In the genomic region with DNA sequence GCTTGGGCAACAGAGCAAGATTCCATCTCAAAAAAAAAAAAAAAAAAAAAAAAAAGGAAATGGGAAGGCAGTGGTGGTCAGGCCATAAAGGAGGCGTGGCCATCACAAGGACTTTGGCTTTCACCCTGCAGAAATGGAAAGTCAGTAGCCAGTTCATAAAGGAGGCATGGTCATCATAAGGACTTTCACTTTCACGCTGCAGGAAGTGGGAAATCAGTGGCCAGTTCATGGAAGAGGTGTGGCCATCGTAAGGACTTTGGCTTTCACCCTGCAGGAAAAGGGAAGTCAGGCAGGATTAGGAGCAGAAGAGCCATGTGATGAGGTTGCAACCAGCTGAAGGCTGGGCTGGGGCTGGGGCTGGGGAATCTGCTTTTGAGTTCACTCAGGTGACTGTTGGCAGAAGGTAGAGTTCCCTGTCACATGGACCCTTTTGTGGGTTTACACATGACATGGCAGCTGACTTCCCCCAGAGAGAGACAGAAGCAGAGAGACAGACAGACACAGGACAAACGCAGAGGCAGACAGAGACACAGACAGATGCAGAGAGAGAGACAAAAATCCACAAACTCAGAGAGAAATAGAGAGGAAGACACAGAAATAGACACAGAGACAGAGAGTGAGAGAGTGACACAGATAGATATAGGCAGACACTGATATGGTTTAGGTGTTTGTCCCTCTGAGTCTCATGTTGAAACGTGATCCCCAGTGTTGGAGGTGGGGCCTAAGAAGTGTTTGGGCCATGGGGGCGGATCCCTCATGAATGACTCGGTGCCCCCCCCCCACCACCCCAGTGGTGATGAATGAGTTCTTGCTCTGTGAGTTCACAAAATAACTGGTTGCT, we compare ENCODE assay signal across 16 cellular contexts.
DNase-seq lines count a peak whose midpoint lies in the region; ATAC-seq and TF ChIP-seq lines count a peak whose summit lies in the region.
"Had no signal": no experiment of that assay in that cellular context is flagged by ENCODE, and none has a peak within 500 bp of the region (broad histone marks: within the 10 kb centered on the region; RNA-seq: fewer than 3 reads in every experiment).

No MANE protein-coding gene starts in this region.

- H3K27me3 ChIP-seq in foreskin keratinocyte: no peaks in the 10 kb centered on the region
- H3K27me3 ChIP-seq: ovary, testis had no signal

- peaks cover 38% of the 10 kb centered on the region for H3K9me3 ChIP-seq in OCI-LY7 (ENCODE audit: low read length)
- H3K9me3 ChIP-seq: ovary, testis had no signal

- peak overlapping the region; percentile 56 for H3K4me2 ChIP-seq in OCI-LY7 (ENCODE audit: low read length)
- H3K4me2 ChIP-seq: smooth muscle cell had no signal

- H3K79me2 ChIP-seq in OCI-LY7 (ENCODE audit: insufficient read depth, low read depth, low read length): no peaks in the 10 kb centered on the region

- intact Hi-C loops in OCI-LY7 (cut with micrococcal nuclease; ENCODE audit: unreplicated experiment): no loop called here

- CTCF ChIA-PET in OCI-LY7 (lab: Charles Lee; ENCODE audit: unreplicated experiment): no interaction called here

- DNase-seq in NCI-H748 (lab: John Stamatoyannopoulos, UW; ENCODE audit: unreplicated experiment) (peak; percentile 53), NCI-H748 treated with DMSO at 0.1 percent for 48 hours (lab: John Stamatoyannopoulos, UW) (no peak), COLO668 (lab: John Stamatoyannopoulos, UW; ENCODE audit: unreplicated experiment) (peak; percentile 51), OCI-LY7 (ENCODE audit: low spot score) (peak; percentile 74), foreskin keratinocyte (peak in 1 of 2 donors; percentile 10), mesenteric fat pad (ENCODE audit: low spot score) (no peak), GM13976 (ENCODE audit: low spot score) (no peak), NCI-H446 (lab: John Stamatoyannopoulos, UW) (no peak)
- DNase-seq: caudate nucleus, endodermal cell, HFFc6, NCI-H1105, NCI-H524 treated with DMSO at 0.1 percent for 48 hours, ovary, testis had no signal

- POLR2A ChIA-PET in OCI-LY7 (lab: Charles Lee): interaction anchor here (1.0 kb wide), 1 partner anchor 14 kb away, joined by 3 read pairs; no protein-coding TSS in a partner anchor

- H3K4me1 ChIP-seq in OCI-LY7 (ENCODE audit: insufficient read depth, low read length, poor library complexity, severe bottlenecking): peaks cover 68% of the 10 kb centered on the region
- H3K4me1 ChIP-seq in foreskin keratinocyte: peaks cover 11% of the 10 kb centered on the region
- H3K4me1 ChIP-seq: testis had no signal

- H2AFZ ChIP-seq in OCI-LY7 (ENCODE audit: low read length): peak overlapping the region; percentile 64

- H3K36me3 ChIP-seq in OCI-LY7 (ENCODE audit: insufficient read depth, low read length): peaks cover 7% of the 10 kb centered on the region; the same call in 1 of the 2 replicates
- H3K36me3 ChIP-seq: ovary had no signal

- H3K27ac ChIP-seq in OCI-LY7 (ENCODE audit: low read depth, low read length, poor library complexity, severe bottlenecking) (peak overlapping the region; percentile 85), foreskin keratinocyte (no peak overlapping the region)
- H3K27ac ChIP-seq: ovary, testis had no signal

- H3K4me3 ChIP-seq in OCI-LY7 (ENCODE audit: low read depth, low read length, poor library complexity, severe bottlenecking): peak overlapping the region; percentile 1
- H3K4me3 ChIP-seq: ovary, smooth muscle cell, testis had no signal

- no TSS peak for BruUV-seq in OCI-LY7 (replicated peaks; lab: Mats Ljungman, UMichigan)

- ATAC-seq in foreskin keratinocyte: peak; percentile 58

- no peak for TF ChIP-seq CTCF in OCI-LY7 (conservative IDR thresholded peaks at IDR 0.05; ENCODE audit: low read length)
- no peak for TF ChIP-seq CTCF in foreskin keratinocyte (conservative IDR thresholded peaks at IDR 0.05)
- no peak for TF ChIP-seq CTCF in GM13976 (IDR thresholded peaks at IDR 0.05; ENCODE audit: borderline replicate concordance, control extremely low read depth, extremely low read depth, insufficient read depth, missing control alignments)

- no peaks in the 10 kb centered on the region for H4K20me1 ChIP-seq in OCI-LY7 (ENCODE audit: insufficient read depth, low read length)

- in situ Hi-C loops in GM13976 (cut with MboI; ENCODE audit: low sequenced_read_pairs, unreplicated experiment): no loop called here

- no peaks in the 10 kb centered on the region for H3K9me2 ChIP-seq in OCI-LY7 (ENCODE audit: insufficient read depth, low read length)

Comparison
In these comparisons a context has a peak if more than half of its experiments do, and no peak if none do; other contexts are left out.
1. DNase-seq: peak in NCI-H748 (single experiment), COLO668 (single experiment) and OCI-LY7 (single experiment); none in NCI-H748 treated with DMSO at 0.1 percent for 48 hours (single experiment), mesenteric fat pad (single experiment), GM13976 (single experiment) and NCI-H446 (0 of 2).